8 cellular contexts compared by ENCODE assay signal in genomic region chr12:57772429-57773322, GRCh38. TPM values are rescaled to one million over a fixed set of nuclear protein-coding genes. Genes with fewer than 3 reads are reported as not detected.
DNase-seq lines count a peak whose midpoint lies in the region; ATAC-seq, FAIRE-seq and TF ChIP-seq lines count a peak whose summit lies in the region.

Gene EEF1AKMT3, plus strand, starts transcription at chr12:57772614. Its CDS starts 111 bp downstream, at chr12:57772725.

- H3K9me3 ChIP-seq in Karpas-422 (ENCODE audit: low read length) (no peaks in the 10 kb centered on the region), muscle layer of colon (ENCODE audit: low read length) (no peaks in the 10 kb centered on the region)

- H3K4me1 ChIP-seq in Karpas-422 (ENCODE audit: low read length), result peaks cover 27% of the 10 kb centered on the region
- H3K4me1 ChIP-seq in muscle layer of colon (ENCODE audit: insufficient read depth, low read length), result peaks cover 5% of the 10 kb centered on the region

- peak within 1 kb of the TSS; percentile 47; the same call in 1 of the 2 replicates for H3K27ac ChIP-seq in Karpas-422 (ENCODE audit: low read length)
- peak within 1 kb of the TSS; percentile 95 for H3K27ac ChIP-seq in muscle layer of colon (ENCODE audit: low read depth, low read length)

- H3K27me3 ChIP-seq in Karpas-422 (ENCODE audit: low read length), result no peaks in the 10 kb centered on the region
- H3K27me3 ChIP-seq in muscle layer of colon (ENCODE audit: control insufficient read depth in 1 of 2, insufficient read depth in 2 of 2, low read length in 2 of 2), result no peaks in the 10 kb centered on the region

- peak; percentile 72 for DNase-seq in Daoy (ENCODE audit: low read depth)
- DNase-seq in Karpas-422, result peak; percentile 64
- DNase-seq in urothelium cell line (ENCODE audit: low spot score), result peak; percentile 68
- no peak for DNase-seq in NCI-H1105 treated with DMSO at 0.1 percent for 48 hours (lab: John Stamatoyannopoulos, UW)

- no peak for FAIRE-seq in urothelium cell line (lab: Jason Lieb, UNC)

- H3K9me2 ChIP-seq in Karpas-422 (replicated peaks; ENCODE audit: insufficient read depth, low read length), result no peaks in the 10 kb centered on the region

- H3K36me3 ChIP-seq in Karpas-422 (ENCODE audit: insufficient read depth, low read length) (peaks cover 4% of the 10 kb centered on the region; the same call in 1 of the 2 replicates), muscle layer of colon (ENCODE audit: insufficient read depth, low read length) (peaks cover 9% of the 10 kb centered on the region)

- H3K79me2 ChIP-seq in Karpas-422 (ENCODE audit: low read length), result peaks cover 16% of the 10 kb centered on the region

- H3K4me3 ChIP-seq in Karpas-422 (ENCODE audit: low read length) (peak within 1 kb of the TSS; percentile 94), WI38 (ENCODE audit: low read depth, low read length) (peak within 1 kb of the TSS; percentile 89), muscle layer of colon (ENCODE audit: low read depth in 1 of 2, low read length in 2 of 2) (peak within 1 kb of the TSS; percentile 72 to 82)

- peak within 1 kb of the TSS; percentile 85 for H3K9ac ChIP-seq in Karpas-422 (ENCODE audit: low read length)
- H3K9ac ChIP-seq in muscle layer of colon (ENCODE audit: low read length), result peak within 1 kb of the TSS; percentile 55

- H3K4me2 ChIP-seq in Karpas-422 (ENCODE audit: low read depth, low read length, poor library complexity, severe bottlenecking), result peak within 1 kb of the TSS; percentile 80

- H2AFZ ChIP-seq in Karpas-422 (ENCODE audit: low read length), result peak within 1 kb of the TSS; percentile 94

- TF ChIP-seq CTCF in WI38 (IDR thresholded peaks at IDR 0.05; ENCODE audit: low read depth, low read length), result no peak

- H4K20me1 ChIP-seq in Karpas-422 (ENCODE audit: insufficient read depth, low read depth, low read length), result no peaks in the 10 kb centered on the region

- ATAC-seq in GM21723 (IDR thresholded peaks at IDR 0.05; ENCODE audit: unreplicated experiment), result peak; percentile 7
- ATAC-seq in esophagus mucosa, result peak; percentile 54

RNA-seq across cellular contexts. Expression of gene EEF1AKMT3, which starts in this region (rescaled TPM):
- 1.9 and 2.6 TPM in 2 replicates for total RNA-seq in Daoy (2014; rRNA removed; shearing (Covaris generic))
- total RNA-seq in Karpas-422 (2014; rRNA removed; shearing (Covaris generic); ENCODE audit: low replicate concordance), result 4.1 and 5.5 TPM in 2 replicates
- total RNA-seq in esophagus mucosa, result 3.4 TPM
